1 cellular context compared by ENCODE assay signal in genomic region chr6:7431241-7431593, GRCh38.
TF ChIP-seq lines count a peak whose summit lies in the region.

No MANE protein-coding gene starts in this region.

TF ChIP-seq in H1, 55 proteins besides CTCF, POLR2A, EP300 and RAD21:
- TF ChIP-seq RFX5 (IDR thresholded peaks at IDR 0.05; ENCODE audit: borderline replicate concordance, low read depth, low read length) (no peak), TCF12 (IDR thresholded peaks at IDR 0.05; ENCODE audit: low read depth, low read length) (no peak), SUZ12 (IDR thresholded peaks at IDR 0.05; ENCODE audit: low read length) (no peak), TAF1 (IDR thresholded peaks at IDR 0.05; ENCODE audit: low read depth, low read length) (no peak), USF2 (IDR thresholded peaks at IDR 0.05; ENCODE audit: low read length) (no peak)
